8 cellular contexts compared by ENCODE assay signal in genomic region chr4:112817933-112818921, GRCh38.
DNase-seq lines count a peak whose midpoint lies in the region; ATAC-seq and TF ChIP-seq lines count a peak whose summit lies in the region.

No MANE protein-coding gene starts in this region.

- no peaks in the 10 kb centered on the region for H3K36me3 ChIP-seq in kidney epithelial cell (ENCODE audit: control insufficient read depth, insufficient read depth, low read length)

- no peaks in the 10 kb centered on the region for H3K9me3 Mint-ChIP-seq in activated CD4-positive, alpha-beta T cell treated with anti-CD3 and anti-CD28 coated beads for 36 hours (ENCODE audit: low read depth)

- H3K27ac Mint-ChIP-seq in activated CD4-positive, alpha-beta T cell treated with anti-CD3 and anti-CD28 coated beads for 36 hours: peak overlapping the region; percentile 85

- H3K36me3 Mint-ChIP-seq in activated CD4-positive, alpha-beta T cell treated with anti-CD3 and anti-CD28 coated beads for 36 hours (ENCODE audit: low read depth): no peaks in the 10 kb centered on the region

- POLR2A ChIA-PET in activated CD4-positive, alpha-beta T cell treated with anti-CD3 and anti-CD28 coated beads for 36 hours (lab: Charles Lee): no interaction called here

- peak; percentile 95 for ATAC-seq in activated CD4-positive, alpha-beta T cell treated with anti-CD3 and anti-CD28 coated beads for 36 hours

- H3K27me3 ChIP-seq in kidney epithelial cell (ENCODE audit: control insufficient read depth, insufficient read depth, low read length): no peaks in the 10 kb centered on the region

- H3K4me3 ChIP-seq in kidney epithelial cell (ENCODE audit: low read depth, low read length): peak overlapping the region; percentile 44

- in situ Hi-C loops in SK-MEL-5 (cut with HindIII; ENCODE audit: low pct_unique_long_range_greater_than_20kb, low sequenced_read_pairs): no loop called here

- peak; percentile 4 for TF ChIP-seq CTCF in kidney epithelial cell (IDR thresholded peaks at IDR 0.05; ENCODE audit: insufficient read depth, low read length, poor library complexity, severe bottlenecking)

- H3K4me3 Mint-ChIP-seq in activated CD4-positive, alpha-beta T cell treated with anti-CD3 and anti-CD28 coated beads for 36 hours: peak overlapping the region; percentile 73

- H3K27me3 Mint-ChIP-seq in activated CD4-positive, alpha-beta T cell treated with anti-CD3 and anti-CD28 coated beads for 36 hours: peaks cover 36% of the 10 kb centered on the region

- peaks cover 17% of the 10 kb centered on the region for H3K4me1 Mint-ChIP-seq in activated CD4-positive, alpha-beta T cell treated with anti-CD3 and anti-CD28 coated beads for 36 hours

- CTCF ChIA-PET in activated CD4-positive, alpha-beta T cell treated with anti-CD3 and anti-CD28 coated beads for 36 hours (lab: Charles Lee): interaction anchor here (0.6 to 1.0 kb wide), 2 partner anchors 120 to 235 kb away, joined by 4 read pairs; no protein-coding TSS in a partner anchor

- peak; percentile 85 for DNase-seq in activated CD4-positive, alpha-beta T cell treated with anti-CD3 and anti-CD28 coated beads for 36 hours
- no peak for DNase-seq in activated CD4-positive, alpha-beta T cell treated with anti-CD3 and anti-CD28 coated beads, Interleukin-2, amount 50 U/mL, for 4 hours
- DNase-seq in HCEC 1CT (peak; percentile 65), M059J (ENCODE audit: low read depth) (peak; percentile 51), SK-MEL-5 (ENCODE audit: low read depth, low spot score) (peak; percentile 96), cerebellar cortex (ENCODE audit: low spot score) (peak; percentile 70), kidney epithelial cell (ENCODE audit: low read depth) (peak; percentile 88)
- peak in 3 of 4 experiments; percentile 1 to 24 (median 19) for DNase-seq in stimulated activated CD4-positive, alpha-beta T cell treated with anti-CD3 and anti-CD28 coated beads, Interleukin-1b, Interleukin-23, amount 100 ng/mL, for 24 hours (ENCODE audit: low read depth in 4 of 4, low spot score in 1 of 4)

- intact Hi-C loops in activated CD4-positive, alpha-beta T cell treated with anti-CD3 and anti-CD28 coated beads for 36 hours (cut with DNase I, micrococcal nuclease): loop anchor here in 1 of 2 experiments (1.0 kb wide), 1 partner anchor 181 kb away; the partner anchor contains the start of gene LARP7

Comparison
In these comparisons a context has a peak if more than half of its experiments do, and no peak if none do; other contexts are left out.
1. DNase-seq: peak in activated CD4-positive, alpha-beta T cell treated with anti-CD3 and anti-CD28 coated beads for 36 hours (single experiment), HCEC 1CT (single experiment), M059J (single experiment), SK-MEL-5 (single experiment), cerebellar cortex (single experiment), kidney epithelial cell (single experiment) and stimulated activated CD4-positive, alpha-beta T cell treated with anti-CD3 and anti-CD28 coated beads, Interleukin-1b, Interleukin-23, amount 100 ng/mL, for 24 hours (3 of 4); none in activated CD4-positive, alpha-beta T cell treated with anti-CD3 and anti-CD28 coated beads, Interleukin-2, amount 50 U/mL, for 4 hours (0 of 2).